In genomic region chr6:127343753-127344659, GRCh38 we compare ENCODE assay signal across 1 cellular context.
TF ChIP-seq lines count a peak whose summit lies in the region.

No MANE protein-coding gene starts in this region.

TF ChIP-seq in K562, 482 proteins besides CTCF, POLR2A, EP300 and RAD21 (continued from another document and continues in another):
- TF ChIP-seq ARNT (IDR thresholded peaks at IDR 0.05) (peak in 1 of 2 experiments; percentile 28; a peak in 1 of 4 replicates), MECOM (CRISPR knock-in tag; IDR thresholded peaks at IDR 0.05) (0 out of 2 replicates have a peak, but pooled peaks have one; percentile 45), ILF3 (IDR thresholded peaks at IDR 0.05; ENCODE audit: borderline replicate concordance) (no peak), ZBTB9 (CRISPR knock-in tag; IDR thresholded peaks at IDR 0.05) (no peak), JUND (IDR thresholded peaks at IDR 0.05; ENCODE audit: borderline replicate concordance, low read depth, low read length) (no peak), JUND (tag; IDR thresholded peaks at IDR 0.05; ENCODE audit: borderline replicate concordance, low read depth, low read length) (no peak), CEBPG (CRISPR knock-in tag; IDR thresholded peaks at IDR 0.05) (peak; percentile 54; the same call in 1 of the 2 replicates), CEBPG (tag; conservative IDR thresholded peaks at IDR 0.05 in 1 of 2, IDR thresholded peaks at IDR 0.05 in 1 of 2) (0 out of 4 replicates have a peak, but pooled peaks of 1 of the 2 experiments have one; percentile 30), SRSF1 (IDR thresholded peaks at IDR 0.05; ENCODE audit: low read depth, low read length) (no peak), STAT5A (IDR thresholded peaks at IDR 0.05; ENCODE audit: borderline replicate concordance, low read length) (no peak), TAL1 (IDR thresholded peaks at IDR 0.05) (0 out of 2 replicates have a peak, but pooled peaks have one; percentile 2), OTX1 (CRISPR knock-in tag; IDR thresholded peaks at IDR 0.05) (0 out of 2 replicates have a peak, but pooled peaks have one; percentile 2), AFF4 (CRISPR knock-in tag; IDR thresholded peaks at IDR 0.05) (peak; percentile 60; the same call in 1 of the 2 replicates), MED1 (CRISPR knock-in tag; IDR thresholded peaks at IDR 0.05; ENCODE audit: borderline replicate concordance) (no peak), PKNOX1 (IDR thresholded peaks at IDR 0.05) (0 out of 2 replicates have a peak, but pooled peaks have one; percentile 25), ZNF263 (CRISPR knock-in tag; IDR thresholded peaks at IDR 0.05; ENCODE audit: borderline replicate concordance) (no peak), RAD51 (IDR thresholded peaks at IDR 0.05; ENCODE audit: borderline replicate concordance, low read depth) (0 out of 2 replicates have a peak, but pooled peaks have one; percentile 3), KAT7 (CRISPR knock-in tag; IDR thresholded peaks at IDR 0.05; ENCODE audit: borderline replicate concordance) (peak; percentile 71; the same call in 1 of the 2 replicates), TAF7 (tag; IDR thresholded peaks at IDR 0.05) (0 out of 2 replicates have a peak, but pooled peaks have one; percentile 13), CBX1 (IDR thresholded peaks at IDR 0.05; ENCODE audit: low read depth) (no peak), SIX5 (IDR thresholded peaks at IDR 0.05; ENCODE audit: borderline replicate concordance in 1 of 2, insufficient read depth in 1 of 2, low read depth in 1 of 2, low read length in 2 of 2) (no peak), ZNF431 (CRISPR knock-in tag; IDR thresholded peaks at IDR 0.05) (no peak), LEF1 (IDR thresholded peaks at IDR 0.05) (no peak), PHB2 (IDR thresholded peaks at IDR 0.05; ENCODE audit: low read depth) (no peak), ATF7 (IDR thresholded peaks at IDR 0.05) (no peak), ZSCAN29 (IDR thresholded peaks at IDR 0.05) (no peak), GTF2E2 (tag; IDR thresholded peaks at IDR 0.05) (0 out of 2 replicates have a peak, but pooled peaks have one; percentile 14), NCOA2 (IDR thresholded peaks at IDR 0.05; ENCODE audit: partially characterized antibody in 2 of 2) (no peak), HMGXB4 (CRISPR knock-in tag; IDR thresholded peaks at IDR 0.05) (no peak), SP1 (CRISPR knock-in tag; IDR thresholded peaks at IDR 0.05) (no peak), SMARCA4 (IDR thresholded peaks at IDR 0.05) (0 out of 2 replicates have a peak, but pooled peaks have one; percentile 7), CXXC5 (CRISPR knock-in tag; IDR thresholded peaks at IDR 0.05) (peak; percentile 56; the same call in 1 of the 2 replicates), ARID2 (IDR thresholded peaks at IDR 0.05) (peak; percentile 19; the same call in 1 of the 2 replicates), KDM1A (IDR thresholded peaks at IDR 0.05) (no peak), ZNF124 (CRISPR knock-in tag; IDR thresholded peaks at IDR 0.05) (no peak), FOXA1 (IDR thresholded peaks at IDR 0.05; ENCODE audit: borderline replicate concordance) (no peak), ZKSCAN3 (CRISPR knock-in tag; IDR thresholded peaks at IDR 0.05) (no peak), MAZ (CRISPR knock-in tag; conservative IDR thresholded peaks at IDR 0.05 in 1 of 2, IDR thresholded peaks at IDR 0.05 in 1 of 2) (no peak; a peak in 1 of 4 replicates), LCOR (CRISPR knock-in tag; IDR thresholded peaks at IDR 0.05) (peak; percentile 67; the same call in 1 of the 2 replicates), RFX5 (IDR thresholded peaks at IDR 0.05; ENCODE audit: low read depth, low read length) (no peak), ZFX (CRISPR knock-in tag; IDR thresholded peaks at IDR 0.05) (peak; percentile 59), MTA2 (IDR thresholded peaks at IDR 0.05; ENCODE audit: low read depth) (no peak), RB1 (IDR thresholded peaks at IDR 0.05; ENCODE audit: low read depth) (peak; percentile 10; the same call in 1 of the 2 replicates), THRAP3 (IDR thresholded peaks at IDR 0.05; ENCODE audit: borderline replicate concordance) (0 out of 2 replicates have a peak, but pooled peaks have one; percentile 7), SIRT6 (IDR thresholded peaks at IDR 0.05; ENCODE audit: low read depth, low read length) (no peak), ZNF282 (CRISPR knock-in tag; IDR thresholded peaks at IDR 0.05) (no peak), PCBP2 (IDR thresholded peaks at IDR 0.05; ENCODE audit: low read depth, low read length, poor library complexity, severe bottlenecking) (no peak), BDP1 (IDR thresholded peaks at IDR 0.05; ENCODE audit: insufficient read depth, insufficient read length) (no peak), ZNF785 (CRISPR knock-in tag; IDR thresholded peaks at IDR 0.05) (no peak), MYBL2 (IDR thresholded peaks at IDR 0.05; ENCODE audit: low read depth) (no peak), MYBL2 (CRISPR knock-in tag; IDR thresholded peaks at IDR 0.05; ENCODE audit: borderline replicate concordance) (no peak)
- TF ChIP-seq, protein P1, sequence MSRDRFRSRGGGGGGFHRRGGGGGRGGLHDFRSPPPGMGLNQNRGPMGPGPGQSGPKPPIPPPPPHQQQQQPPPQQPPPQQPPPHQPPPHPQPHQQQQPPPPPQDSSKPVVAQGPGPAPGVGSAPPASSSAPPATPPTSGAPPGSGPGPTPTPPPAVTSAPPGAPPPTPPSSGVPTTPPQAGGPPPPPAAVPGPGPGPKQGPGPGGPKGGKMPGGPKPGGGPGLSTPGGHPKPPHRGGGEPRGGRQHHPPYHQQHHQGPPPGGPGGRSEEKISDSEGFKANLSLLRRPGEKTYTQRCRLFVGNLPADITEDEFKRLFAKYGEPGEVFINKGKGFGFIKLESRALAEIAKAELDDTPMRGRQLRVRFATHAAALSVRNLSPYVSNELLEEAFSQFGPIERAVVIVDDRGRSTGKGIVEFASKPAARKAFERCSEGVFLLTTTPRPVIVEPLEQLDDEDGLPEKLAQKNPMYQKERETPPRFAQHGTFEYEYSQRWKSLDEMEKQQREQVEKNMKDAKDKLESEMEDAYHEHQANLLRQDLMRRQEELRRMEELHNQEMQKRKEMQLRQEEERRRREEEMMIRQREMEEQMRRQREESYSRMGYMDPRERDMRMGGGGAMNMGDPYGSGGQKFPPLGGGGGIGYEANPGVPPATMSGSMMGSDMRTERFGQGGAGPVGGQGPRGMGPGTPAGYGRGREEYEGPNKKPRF (IDR thresholded peaks at IDR 0.05; ENCODE audit: low read depth, low read length), result no peak
- TF ChIP-seq, protein P2, sequence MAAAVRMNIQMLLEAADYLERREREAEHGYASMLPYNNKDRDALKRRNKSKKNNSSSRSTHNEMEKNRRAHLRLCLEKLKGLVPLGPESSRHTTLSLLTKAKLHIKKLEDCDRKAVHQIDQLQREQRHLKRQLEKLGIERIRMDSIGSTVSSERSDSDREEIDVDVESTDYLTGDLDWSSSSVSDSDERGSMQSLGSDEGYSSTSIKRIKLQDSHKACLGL (CRISPR knock-in tag; IDR thresholded peaks at IDR 0.05; ENCODE audit: borderline replicate concordance, poor library complexity, severe bottlenecking), result no peak
- TF ChIP-seq, protein P3, sequence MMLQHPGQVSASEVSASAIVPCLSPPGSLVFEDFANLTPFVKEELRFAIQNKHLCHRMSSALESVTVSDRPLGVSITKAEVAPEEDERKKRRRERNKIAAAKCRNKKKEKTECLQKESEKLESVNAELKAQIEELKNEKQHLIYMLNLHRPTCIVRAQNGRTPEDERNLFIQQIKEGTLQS (IDR thresholded peaks at IDR 0.05), result peak; percentile 40
- TF ChIP-seq, protein P3 (CRISPR knock-in tag; conservative IDR thresholded peaks at IDR 0.05), result no peak
- TF ChIP-seq, protein P4, sequence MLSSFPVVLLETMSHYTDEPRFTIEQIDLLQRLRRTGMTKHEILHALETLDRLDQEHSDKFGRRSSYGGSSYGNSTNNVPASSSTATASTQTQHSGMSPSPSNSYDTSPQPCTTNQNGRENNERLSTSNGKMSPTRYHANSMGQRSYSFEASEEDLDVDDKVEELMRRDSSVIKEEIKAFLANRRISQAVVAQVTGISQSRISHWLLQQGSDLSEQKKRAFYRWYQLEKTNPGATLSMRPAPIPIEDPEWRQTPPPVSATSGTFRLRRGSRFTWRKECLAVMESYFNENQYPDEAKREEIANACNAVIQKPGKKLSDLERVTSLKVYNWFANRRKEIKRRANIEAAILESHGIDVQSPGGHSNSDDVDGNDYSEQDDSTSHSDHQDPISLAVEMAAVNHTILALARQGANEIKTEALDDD (IDR thresholded peaks at IDR 0.05), result peak; percentile 71
